Comparison of ENCODE assay signal across 7 cellular contexts in the genomic region with DNA sequence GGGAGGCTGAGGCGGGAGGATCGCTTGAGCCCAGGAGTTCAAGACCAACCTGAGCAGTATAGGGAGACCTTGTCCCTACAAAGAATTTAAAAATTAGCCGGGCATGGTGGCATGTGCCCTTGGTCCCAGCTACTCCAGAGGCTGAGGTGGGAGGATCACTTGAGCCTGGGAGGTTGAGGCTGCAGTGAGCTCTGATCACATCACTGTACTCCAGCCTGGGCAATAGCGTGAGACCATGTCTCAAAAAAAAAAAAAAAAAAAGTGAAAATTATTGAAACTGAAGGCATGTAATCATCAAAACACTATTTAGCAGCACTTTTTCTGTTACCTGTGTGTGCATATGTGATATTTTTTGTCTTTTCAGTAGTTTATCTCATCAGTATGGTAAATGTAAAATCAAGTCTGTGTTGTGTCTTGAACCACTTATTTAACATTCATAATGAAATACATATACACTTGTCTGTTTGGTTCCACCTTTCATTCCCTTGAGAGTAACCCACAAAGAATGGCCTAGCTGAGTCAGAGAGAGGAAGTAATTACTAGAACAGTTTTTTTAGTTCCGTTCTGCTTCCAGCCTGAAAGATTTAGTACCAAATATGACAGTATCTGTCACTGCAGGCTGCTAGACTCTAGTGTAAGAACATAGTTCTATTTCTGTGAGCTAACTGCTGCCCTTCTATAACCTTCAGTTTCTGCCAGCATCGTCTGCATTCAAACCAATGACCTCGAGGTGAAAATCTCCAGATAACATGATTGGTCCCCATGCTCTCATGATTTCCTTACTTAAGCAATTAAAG.
DNase-seq lines count a peak whose midpoint lies in the region; ATAC-seq and TF ChIP-seq lines count a peak whose summit lies in the region.

No MANE protein-coding gene starts in this region.

- peak overlapping the region; percentile 29 for H3K4me2 ChIP-seq in smooth muscle cell

- H3K4me3 ChIP-seq in smooth muscle cell = no peak overlapping the region

- no peak overlapping the region for H2AFZ ChIP-seq in smooth muscle cell (ENCODE audit: low read depth)

- no peaks in the 10 kb centered on the region for H3K27me3 ChIP-seq in smooth muscle cell (ENCODE audit: low read depth)

- H3K27me3 Mint-ChIP-seq in HFFc6 (ENCODE audit: insufficient read depth) = no peaks in the 10 kb centered on the region; the same call in 1 of the 2 replicates

- H3K9ac ChIP-seq in smooth muscle cell (ENCODE audit: low read depth) = no peak overlapping the region

- H3K9me3 Mint-ChIP-seq in HFFc6 = no peaks in the 10 kb centered on the region

- no peaks in the 10 kb centered on the region for H3F3A ChIP-seq in smooth muscle cell (ENCODE audit: low read depth)

- TF ChIP-seq CTCF in HFFc6 (IDR thresholded peaks at IDR 0.05) (no peak), smooth muscle cell (IDR thresholded peaks at IDR 0.05; ENCODE audit: borderline replicate concordance, insufficient read depth, poor library complexity, severe bottlenecking) (no peak)

- H3K27ac Mint-ChIP-seq in HFFc6 = peak overlapping the region; percentile 72

- peak overlapping the region; percentile 70 for H3K4me3 Mint-ChIP-seq in HFFc6

- DNase-seq in HFFc6 (peak; percentile 72), MV-4-11 (lab: John Stamatoyannopoulos, UW) (peak; percentile 95), dedifferentiated amniotic fluid mesenchymal stem cell (ENCODE audit: extremely low spot score) (peak; percentile 35), smooth muscle cell (lab: John Stamatoyannopoulos, UW; ENCODE audit: unreplicated experiment) (no peak), DMS53 treated with DMSO at 0.1 percent for 48 hours (lab: John Stamatoyannopoulos, UW; ENCODE audit: unreplicated experiment) (no peak), NK-92 (lab: John Stamatoyannopoulos, UW; ENCODE audit: unreplicated experiment) (no peak)

- peak; percentile 93 for ATAC-seq in GM18520 (IDR thresholded peaks at IDR 0.05; ENCODE audit: unreplicated experiment)

- peak overlapping the region; percentile 50 for H3K27ac ChIP-seq in smooth muscle cell (ENCODE audit: low read depth)

- H3K79me2 ChIP-seq in smooth muscle cell (ENCODE audit: low read depth) = peaks cover 33% of the 10 kb centered on the region

- H3K36me3 Mint-ChIP-seq in HFFc6 (ENCODE audit: low read depth) = peaks cover 10% of the 10 kb centered on the region; the same call in 1 of the 2 replicates

- no peaks in the 10 kb centered on the region for H3K4me1 ChIP-seq in smooth muscle cell (ENCODE audit: low read depth)

- H3K9me3 ChIP-seq in smooth muscle cell (replicated peaks; ENCODE audit: low read depth) = no peaks in the 10 kb centered on the region

- H4K20me1 ChIP-seq in smooth muscle cell (ENCODE audit: low read depth) = peaks cover 13% of the 10 kb centered on the region

- H3K36me3 ChIP-seq in smooth muscle cell (ENCODE audit: low read depth) = peaks cover 4% of the 10 kb centered on the region

- H3K4me1 Mint-ChIP-seq in HFFc6 (ENCODE audit: low read depth) = peaks cover 15% of the 10 kb centered on the region

- 71% methylated on average over 7 of the region's 7 CpGs for WGBS in smooth muscle cell (ENCODE audit: low lambda C conversion rate)

Comparison
In these comparisons a context has a peak if more than half of its experiments do, and no peak if none do; other contexts are left out.
1. DNase-seq: peak in HFFc6 (single experiment), MV-4-11 (single experiment) and dedifferentiated amniotic fluid mesenchymal stem cell (single experiment); none in smooth muscle cell (single experiment), DMS53 treated with DMSO at 0.1 percent for 48 hours (single experiment) and NK-92 (single experiment).